Comparison of ENCODE assay signal across 2 cellular contexts in genomic region chr20:62348604-62349003, GRCh38.
A peak's percentile ranks its signal among the peaks of the same experiment; 100 is the strongest.
TF ChIP-seq lines count a peak whose summit lies in the region.

No MANE protein-coding gene starts in this region.

TF ChIP-seq in HepG2, 621 proteins besides CTCF, POLR2A, EP300 and RAD21:
- TF ChIP-seq NFRKB (IDR thresholded peaks at IDR 0.05) (0 out of 2 replicates have a peak, but pooled peaks have one; percentile 11), CREM (IDR thresholded peaks at IDR 0.05) (no peak), CREM (CRISPR knock-in tag; IDR thresholded peaks at IDR 0.05) (no peak), XBP1 (CRISPR knock-in tag; IDR thresholded peaks at IDR 0.05) (no peak)

TF ChIP-seq in K562, 482 proteins besides CTCF, POLR2A, EP300 and RAD21:
- TF ChIP-seq CBX3 (IDR thresholded peaks at IDR 0.05; ENCODE audit: borderline replicate concordance in 1 of 2, low read length in 2 of 2) (peak in 1 of 2 experiments; percentile 85; a peak in 2 of 3 replicates), THRA (IDR thresholded peaks at IDR 0.05) (no peak), TRIM24 (IDR thresholded peaks at IDR 0.05) (0 out of 4 replicates have a peak, but pooled peaks of 1 of the 2 experiments have one; percentile 22), MECOM (CRISPR knock-in tag; IDR thresholded peaks at IDR 0.05) (no peak), ZFP30 (CRISPR knock-in tag; IDR thresholded peaks at IDR 0.05; ENCODE audit: borderline replicate concordance) (peak; percentile 80), TRIM28 (IDR thresholded peaks at IDR 0.05) (peak; percentile 66; the same call in 1 of the 2 replicates), BCOR (IDR thresholded peaks at IDR 0.05) (peak; percentile 50; the same call in 1 of the 2 replicates)
- TF ChIP-seq, protein P1, sequence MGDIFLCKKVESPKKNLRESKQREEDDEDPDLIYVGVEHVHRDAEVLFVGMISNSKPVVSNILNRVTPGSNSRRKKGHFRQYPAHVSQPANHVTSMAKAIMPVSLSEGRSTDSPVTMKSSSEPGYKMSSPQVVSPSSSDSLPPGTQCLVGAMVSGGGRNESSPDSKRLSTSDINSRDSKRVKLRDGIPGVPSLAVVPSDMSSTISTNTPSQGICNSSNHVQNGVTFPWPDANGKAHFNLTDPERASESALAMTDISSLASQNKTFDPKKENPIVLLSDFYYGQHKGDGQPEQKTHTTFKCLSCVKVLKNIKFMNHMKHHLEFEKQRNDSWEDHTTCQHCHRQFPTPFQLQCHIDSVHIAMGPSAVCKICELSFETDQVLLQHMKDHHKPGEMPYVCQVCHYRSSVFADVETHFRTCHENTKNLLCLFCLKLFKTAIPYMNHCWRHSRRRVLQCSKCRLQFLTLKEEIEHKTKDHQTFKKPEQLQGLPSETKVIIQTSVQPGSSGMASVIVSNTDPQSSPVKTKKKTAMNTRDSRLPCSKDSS (IDR thresholded peaks at IDR 0.05; ENCODE audit: low read depth, partially characterized antibody): peak; percentile 27
